Comparison of ENCODE assay signal across 1 cellular context in genomic region chr19:45730389-45731288, GRCh38.
TF ChIP-seq lines count a peak whose summit lies in the region.

A gene with protein sequence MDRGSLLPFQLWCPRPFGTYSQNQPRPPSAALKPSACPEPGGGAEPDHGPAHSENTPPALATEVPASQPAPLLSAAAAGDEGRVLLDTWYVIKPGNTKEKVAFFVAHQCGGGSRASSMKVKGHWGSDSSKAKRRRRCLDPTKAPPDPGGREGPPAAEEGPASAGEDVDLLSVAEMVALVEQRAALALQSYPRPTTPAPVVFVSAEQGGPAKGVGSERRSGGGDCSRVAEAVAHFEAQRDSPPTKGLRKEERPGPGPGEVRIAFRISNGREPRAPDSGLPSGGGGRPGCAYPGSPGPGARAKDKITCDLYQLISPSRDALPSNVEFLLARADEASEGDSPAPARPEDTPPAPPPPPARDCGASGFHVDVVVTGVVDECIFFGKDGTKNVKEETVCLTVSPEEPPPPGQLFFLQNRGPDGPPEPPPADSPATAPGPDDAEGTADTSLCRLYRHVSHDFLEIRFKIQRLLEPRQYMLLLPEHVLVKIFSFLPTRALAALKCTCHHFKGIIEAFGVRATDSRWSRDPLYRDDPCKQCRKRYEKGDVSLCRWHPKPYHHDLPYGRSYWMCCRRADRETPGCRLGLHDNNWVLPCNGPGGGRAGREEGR (minus strand): TSS chr19:45730896. CDS start chr19:45713495, 17,401 bp downstream.

TF ChIP-seq in K562, 482 proteins besides CTCF, POLR2A, EP300 and RAD21 (continued from another document and continues in another):
- TF ChIP-seq DLX4 (CRISPR knock-in tag; IDR thresholded peaks at IDR 0.05) (no peak), RAD51 (IDR thresholded peaks at IDR 0.05; ENCODE audit: borderline replicate concordance, low read depth) (no peak), ZNF274 (IDR thresholded peaks at IDR 0.05; ENCODE audit: borderline replicate concordance, low read depth, low read length) (no peak), CHD4 (IDR thresholded peaks at IDR 0.05; ENCODE audit: insufficient read depth, insufficient replicate concordance, low read depth, low read length, poor library complexity, severe bottlenecking) (no peak), ZNF785 (CRISPR knock-in tag; IDR thresholded peaks at IDR 0.05) (no peak), E2F3 (CRISPR knock-in tag; IDR thresholded peaks at IDR 0.05) (no peak), PURB (CRISPR knock-in tag; IDR thresholded peaks at IDR 0.05; ENCODE audit: low read depth) (no peak), CBX5 (IDR thresholded peaks at IDR 0.05; ENCODE audit: borderline replicate concordance, low read depth) (no peak), MCM5 (IDR thresholded peaks at IDR 0.05; ENCODE audit: low read depth) (no peak), RFX1 (IDR thresholded peaks at IDR 0.05) (no peak; the same call in 1 of the 2 replicates), CREBBP (IDR thresholded peaks at IDR 0.05; ENCODE audit: low read depth, low read length) (no peak), ZNF143 (CRISPR knock-in tag; IDR thresholded peaks at IDR 0.05) (peak; percentile 96), TEAD2 (tag; IDR thresholded peaks at IDR 0.05) (no peak), ETS1 (conservative IDR thresholded peaks at IDR 0.05; ENCODE audit: control insufficient read depth, low read depth, low read length) (peak; percentile 92), CCNT2 (IDR thresholded peaks at IDR 0.05; ENCODE audit: borderline replicate concordance, extremely low read depth, insufficient read length, low read depth, low read length) (no peak), ZNF175 (CRISPR knock-in tag; IDR thresholded peaks at IDR 0.05; ENCODE audit: low read depth) (peak; percentile 39; the same call in 1 of the 2 replicates), DIDO1 (tag; IDR thresholded peaks at IDR 0.05; ENCODE audit: low read depth) (no peak), ATF7 (IDR thresholded peaks at IDR 0.05) (peak; percentile 69; the same call in 1 of the 2 replicates), SRSF3 (IDR thresholded peaks at IDR 0.05; ENCODE audit: insufficient read depth, low read length) (no peak), ZNF436 (CRISPR knock-in tag; IDR thresholded peaks at IDR 0.05) (no peak), CTBP1 (IDR thresholded peaks at IDR 0.05; ENCODE audit: borderline replicate concordance) (no peak; the same call in 1 of the 2 replicates), TRIM28 (IDR thresholded peaks at IDR 0.05) (no peak), ZNF780A (CRISPR knock-in tag; IDR thresholded peaks at IDR 0.05) (no peak), SMAD3 (CRISPR knock-in tag; conservative IDR thresholded peaks at IDR 0.05) (no peak), KLF6 (CRISPR knock-in tag; IDR thresholded peaks at IDR 0.05; ENCODE audit: borderline replicate concordance) (no peak), MLX (CRISPR knock-in tag; conservative IDR thresholded peaks at IDR 0.05) (no peak), ZBTB43 (CRISPR knock-in tag; IDR thresholded peaks at IDR 0.05) (no peak), TEAD1 (CRISPR knock-in tag; IDR thresholded peaks at IDR 0.05) (peak in 1 of 2 experiments; percentile 27; a peak in 1 of 4 replicates), ZNF124 (CRISPR knock-in tag; IDR thresholded peaks at IDR 0.05) (no peak), HNRNPL (IDR thresholded peaks at IDR 0.05; ENCODE audit: low read depth, low read length) (no peak), GMEB1 (CRISPR knock-in tag; IDR thresholded peaks at IDR 0.05) (0 out of 2 replicates have a peak, but pooled peaks have one; percentile 24), CBFB (CRISPR knock-in tag; IDR thresholded peaks at IDR 0.05) (no peak), SP2 (IDR thresholded peaks at IDR 0.05; ENCODE audit: extremely low read depth, low read depth, low read length, poor library complexity, severe bottlenecking) (no peak), RUNX1 (IDR thresholded peaks at IDR 0.05; ENCODE audit: low read depth) (no peak), ZSCAN32 (CRISPR knock-in tag; IDR thresholded peaks at IDR 0.05) (no peak), NR2F6 (CRISPR knock-in tag; IDR thresholded peaks at IDR 0.05) (no peak), ERF (CRISPR knock-in tag; IDR thresholded peaks at IDR 0.05) (no peak), ARID4B (CRISPR knock-in tag; IDR thresholded peaks at IDR 0.05) (peak; percentile 69; the same call in 1 of the 2 replicates)
- TF ChIP-seq, protein P1, sequence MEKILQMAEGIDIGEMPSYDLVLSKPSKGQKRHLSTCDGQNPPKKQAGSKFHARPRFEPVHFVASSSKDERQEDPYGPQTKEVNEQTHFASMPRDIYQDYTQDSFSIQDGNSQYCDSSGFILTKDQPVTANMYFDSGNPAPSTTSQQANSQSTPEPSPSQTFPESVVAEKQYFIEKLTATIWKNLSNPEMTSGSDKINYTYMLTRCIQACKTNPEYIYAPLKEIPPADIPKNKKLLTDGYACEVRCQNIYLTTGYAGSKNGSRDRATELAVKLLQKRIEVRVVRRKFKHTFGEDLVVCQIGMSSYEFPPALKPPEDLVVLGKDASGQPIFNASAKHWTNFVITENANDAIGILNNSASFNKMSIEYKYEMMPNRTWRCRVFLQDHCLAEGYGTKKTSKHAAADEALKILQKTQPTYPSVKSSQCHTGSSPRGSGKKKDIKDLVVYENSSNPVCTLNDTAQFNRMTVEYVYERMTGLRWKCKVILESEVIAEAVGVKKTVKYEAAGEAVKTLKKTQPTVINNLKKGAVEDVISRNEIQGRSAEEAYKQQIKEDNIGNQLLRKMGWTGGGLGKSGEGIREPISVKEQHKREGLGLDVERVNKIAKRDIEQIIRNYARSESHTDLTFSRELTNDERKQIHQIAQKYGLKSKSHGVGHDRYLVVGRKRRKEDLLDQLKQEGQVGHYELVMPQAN (IDR thresholded peaks at IDR 0.05; ENCODE audit: borderline replicate concordance), result peak; percentile 80
- TF ChIP-seq, protein P2, sequence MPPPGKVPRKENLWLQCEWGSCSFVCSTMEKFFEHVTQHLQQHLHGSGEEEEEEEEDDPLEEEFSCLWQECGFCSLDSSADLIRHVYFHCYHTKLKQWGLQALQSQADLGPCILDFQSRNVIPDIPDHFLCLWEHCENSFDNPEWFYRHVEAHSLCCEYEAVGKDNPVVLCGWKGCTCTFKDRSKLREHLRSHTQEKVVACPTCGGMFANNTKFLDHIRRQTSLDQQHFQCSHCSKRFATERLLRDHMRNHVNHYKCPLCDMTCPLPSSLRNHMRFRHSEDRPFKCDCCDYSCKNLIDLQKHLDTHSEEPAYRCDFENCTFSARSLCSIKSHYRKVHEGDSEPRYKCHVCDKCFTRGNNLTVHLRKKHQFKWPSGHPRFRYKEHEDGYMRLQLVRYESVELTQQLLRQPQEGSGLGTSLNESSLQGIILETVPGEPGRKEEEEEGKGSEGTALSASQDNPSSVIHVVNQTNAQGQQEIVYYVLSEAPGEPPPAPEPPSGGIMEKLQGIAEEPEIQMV (tag; conservative IDR thresholded peaks at IDR 0.05; ENCODE audit: low read depth), result no peak
- TF ChIP-seq, protein P3, sequence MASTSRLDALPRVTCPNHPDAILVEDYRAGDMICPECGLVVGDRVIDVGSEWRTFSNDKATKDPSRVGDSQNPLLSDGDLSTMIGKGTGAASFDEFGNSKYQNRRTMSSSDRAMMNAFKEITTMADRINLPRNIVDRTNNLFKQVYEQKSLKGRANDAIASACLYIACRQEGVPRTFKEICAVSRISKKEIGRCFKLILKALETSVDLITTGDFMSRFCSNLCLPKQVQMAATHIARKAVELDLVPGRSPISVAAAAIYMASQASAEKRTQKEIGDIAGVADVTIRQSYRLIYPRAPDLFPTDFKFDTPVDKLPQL (IDR thresholded peaks at IDR 0.05; ENCODE audit: extremely low read depth, insufficient read length), result no peak
- TF ChIP-seq, protein P4, sequence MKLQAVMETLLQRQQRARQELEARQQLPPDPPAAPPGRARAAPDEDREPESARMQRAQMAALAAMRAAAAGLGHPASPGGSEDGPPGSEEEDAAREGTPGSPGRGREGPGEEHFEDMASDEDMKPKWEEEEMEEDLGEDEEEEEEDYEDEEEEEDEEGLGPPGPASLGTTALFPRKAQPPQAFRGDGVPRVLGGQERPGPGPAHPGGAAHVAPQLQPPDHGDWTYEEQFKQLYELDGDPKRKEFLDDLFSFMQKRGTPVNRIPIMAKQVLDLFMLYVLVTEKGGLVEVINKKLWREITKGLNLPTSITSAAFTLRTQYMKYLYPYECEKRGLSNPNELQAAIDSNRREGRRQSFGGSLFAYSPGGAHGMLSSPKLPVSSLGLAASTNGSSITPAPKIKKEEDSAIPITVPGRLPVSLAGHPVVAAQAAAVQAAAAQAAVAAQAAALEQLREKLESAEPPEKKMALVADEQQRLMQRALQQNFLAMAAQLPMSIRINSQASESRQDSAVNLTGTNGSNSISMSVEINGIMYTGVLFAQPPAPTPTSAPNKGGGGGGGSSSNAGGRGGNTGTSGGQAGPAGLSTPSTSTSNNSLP (IDR thresholded peaks at IDR 0.05; ENCODE audit: borderline replicate concordance, low read depth, low read length), result no peak
- TF ChIP-seq, protein P5, sequence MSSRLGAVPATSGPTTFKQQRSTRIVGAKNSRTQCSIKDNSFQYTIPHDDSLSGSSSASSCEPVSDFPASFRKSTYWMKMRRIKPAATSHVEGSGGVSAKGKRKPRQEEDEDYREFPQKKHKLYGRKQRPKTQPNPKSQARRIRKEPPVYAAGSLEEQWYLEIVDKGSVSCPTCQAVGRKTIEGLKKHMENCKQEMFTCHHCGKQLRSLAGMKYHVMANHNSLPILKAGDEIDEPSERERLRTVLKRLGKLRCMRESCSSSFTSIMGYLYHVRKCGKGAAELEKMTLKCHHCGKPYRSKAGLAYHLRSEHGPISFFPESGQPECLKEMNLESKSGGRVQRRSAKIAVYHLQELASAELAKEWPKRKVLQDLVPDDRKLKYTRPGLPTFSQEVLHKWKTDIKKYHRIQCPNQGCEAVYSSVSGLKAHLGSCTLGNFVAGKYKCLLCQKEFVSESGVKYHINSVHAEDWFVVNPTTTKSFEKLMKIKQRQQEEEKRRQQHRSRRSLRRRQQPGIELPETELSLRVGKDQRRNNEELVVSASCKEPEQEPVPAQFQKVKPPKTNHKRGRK (tag; IDR thresholded peaks at IDR 0.05), result no peak
